Comparison of ENCODE assay signal across 24 cellular contexts in the genomic region with DNA sequence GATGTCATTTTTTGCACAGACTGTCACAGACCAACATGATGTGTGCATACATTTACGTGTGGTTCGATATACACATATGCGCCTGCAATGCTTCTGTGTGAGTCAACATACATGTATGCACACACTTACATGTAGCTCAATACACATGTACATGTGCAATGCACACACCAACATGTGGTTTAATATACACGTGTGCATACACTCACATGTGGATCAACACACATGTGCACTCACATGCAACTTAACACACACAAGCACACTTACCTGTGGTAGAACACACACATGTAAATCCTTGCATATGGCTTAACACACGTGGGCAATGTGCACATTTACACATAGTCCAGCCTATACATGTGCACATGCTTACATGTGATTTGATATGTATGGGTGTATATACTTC.
"Had no signal": no experiment of that assay in that cellular context is flagged by ENCODE, and none has a peak within 500 bp of the region (broad histone marks: within the 10 kb centered on the region; RNA-seq: fewer than 3 reads in every experiment).

No MANE protein-coding gene starts in this region.

- H3K27ac Mint-ChIP-seq: activated naive CD4-positive, alpha-beta T cell treated with anti-CD3 and anti-CD28 coated beads, Interleukin-2, amount 50 U/mL, for 72 hours; activated T-helper 2 cell treated with anti-CD3 and anti-CD28 coated beads, Interferon-gamma antibody, Interleukin-2, Interleukin-4, amounts not matched to agents 10 μg/mL and 5 μg/mL and 100 μg/mL, durations not matched to agents 14 hours and 24 hours and 36 hours; nephron; stimulated activated effector memory CD8-positive, alpha-beta T cell treated with anti-CD3 and anti-CD28 coated beads, Interleukin-12 subunit alpha, Interleukin-12 subunit beta, amount 100 ng/mL, for 72 hours; stimulated activated naive CD8-positive, alpha-beta T cell treated with anti-CD3 and anti-CD28 coated beads, Interleukin-15, Interleukin-2, amounts not matched to agents 100 ng/mL and 50 ng/mL, for 24 hours had no signal

- DNase-seq: activated CD4-positive, alpha-beta T cell treated with anti-CD3 and anti-CD28 coated beads for 4 hours; activated CD4-positive, alpha-beta T cell treated with anti-CD3 and anti-CD28 coated beads, Interleukin-2, amount 50 U/mL, for 48 hours; activated naive CD4-positive, alpha-beta T cell; cerebellar nuclear complex; esophagus squamous epithelium; foreskin melanocyte; heart right ventricle; kidney glomerular epithelial cell; left ventricle myocardium superior; mammary epithelial cell; posterior cingulate gyrus; stimulated activated CD4-positive, alpha-beta T cell treated with anti-CD3 and anti-CD28 coated beads, Interleukin-12 subunit alpha, Interleukin-12 subunit beta, amount 100 ng/mL, for 4 hours; stimulated activated CD4-positive, alpha-beta T cell treated with anti-CD3 and anti-CD28 coated beads, Interleukin-4, amount 100 ng/mL, for 1 hour; tibial artery had no signal

- H3K4me1 Mint-ChIP-seq: nephron had no signal

- H3K36me3 Mint-ChIP-seq: activated naive CD4-positive, alpha-beta T cell treated with anti-CD3 and anti-CD28 coated beads, Interleukin-2, amount 50 U/mL, for 72 hours; stimulated activated effector memory CD8-positive, alpha-beta T cell treated with anti-CD3 and anti-CD28 coated beads, Interleukin-12 subunit alpha, Interleukin-12 subunit beta, amount 100 ng/mL, for 72 hours had no signal

- H3K9me3 Mint-ChIP-seq: activated naive CD4-positive, alpha-beta T cell treated with anti-CD3 and anti-CD28 coated beads, Interleukin-2, amount 50 U/mL, for 72 hours; activated T-helper 2 cell treated with anti-CD3 and anti-CD28 coated beads, Interferon-gamma antibody, Interleukin-2, Interleukin-4, amounts not matched to agents 10 μg/mL and 5 μg/mL and 100 μg/mL, durations not matched to agents 14 hours and 24 hours and 36 hours; stimulated activated effector memory CD8-positive, alpha-beta T cell treated with anti-CD3 and anti-CD28 coated beads, Interleukin-12 subunit alpha, Interleukin-12 subunit beta, amount 100 ng/mL, for 72 hours; stimulated activated naive CD8-positive, alpha-beta T cell treated with anti-CD3 and anti-CD28 coated beads, Interleukin-15, Interleukin-2, amounts not matched to agents 100 ng/mL and 50 ng/mL, for 24 hours had no signal

- H3K4me3 Mint-ChIP-seq: nephron; stimulated activated effector memory CD8-positive, alpha-beta T cell treated with anti-CD3 and anti-CD28 coated beads, Interleukin-12 subunit alpha, Interleukin-12 subunit beta, amount 100 ng/mL, for 72 hours; stimulated activated naive CD8-positive, alpha-beta T cell treated with anti-CD3 and anti-CD28 coated beads, Interleukin-15, Interleukin-2, amounts not matched to agents 100 ng/mL and 50 ng/mL, for 24 hours had no signal

- H3K4me3 ChIP-seq: coronary artery, esophagus squamous epithelium, heart right ventricle, skin epidermis, tibial artery had no signal

- FAIRE-seq: TTC549 had no signal

- H3K27ac ChIP-seq: coronary artery, epithelial cell of prostate, esophagus squamous epithelium, heart right ventricle, skin epidermis, tibial artery, VCaP had no signal

- H3K36me3 ChIP-seq: esophagus squamous epithelium, heart right ventricle, tibial artery had no signal
